Comparison of ENCODE assay signal across 20 cellular contexts in the genomic region with DNA sequence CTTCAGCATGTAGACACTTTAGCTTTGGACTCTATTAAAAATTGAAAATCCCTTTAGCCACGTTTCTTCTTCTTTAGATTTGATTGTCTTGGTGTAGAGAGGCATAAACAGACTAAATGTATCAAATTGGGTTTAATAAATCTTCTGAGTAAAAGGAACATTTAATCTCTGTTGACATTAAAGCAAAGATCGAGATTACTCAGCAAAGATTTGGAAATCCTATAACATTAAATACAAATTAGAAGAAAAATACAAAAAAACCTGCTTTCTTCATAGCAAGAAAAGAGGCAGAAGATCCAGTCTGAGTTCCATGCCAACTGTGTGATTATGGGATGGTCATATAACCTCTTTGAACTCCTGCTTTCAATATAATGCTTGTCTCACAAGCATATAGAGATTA.
DNase-seq lines count a peak whose midpoint lies in the region; ATAC-seq, FAIRE-seq and TF ChIP-seq lines count a peak whose summit lies in the region.
"Had no signal": no experiment of that assay in that cellular context is flagged by ENCODE, and none has a peak within 500 bp of the region (broad histone marks: within the 10 kb centered on the region; RNA-seq: fewer than 3 reads in every experiment).

No MANE protein-coding gene starts in this region.

- no peaks in the 10 kb centered on the region for H3K27me3 ChIP-seq in IMR-90 (ENCODE audit: control insufficient read depth, insufficient read depth, low read length)

- DNase-seq in IMR-90, result no peak
- peak; percentile 51 for DNase-seq in fibroblast of villous mesenchyme (ENCODE audit: low read depth)
- no peak for DNase-seq in foreskin melanocyte
- no peak for DNase-seq in urothelium cell line (ENCODE audit: low spot score)
- DNase-seq in COLO668 (lab: John Stamatoyannopoulos, UW; ENCODE audit: unreplicated experiment), result no peak
- DNase-seq: AML-193; CD4-positive, alpha-beta T cell; DMS153; DMS79; GDM1; KG1 had no signal

- H4K8ac ChIP-seq in IMR-90 (ENCODE audit: low read depth in 2 of 2, low read length in 2 of 2), result no peak overlapping the region

- no peaks in the 10 kb centered on the region for H4K20me1 ChIP-seq in IMR-90 (ENCODE audit: insufficient read depth, low read length)

- no peak overlapping the region for H3K56ac ChIP-seq in IMR-90 (ENCODE audit: extremely low read depth, insufficient read depth, low read length)

- in situ Hi-C loops in IMR-90 (cut with MboI; ENCODE audit: low sequenced_read_pairs), result no loop called here

- H3K4ac ChIP-seq in IMR-90 (ENCODE audit: low read depth, low read length), result no peak overlapping the region

- no peak overlapping the region for H3K18ac ChIP-seq in IMR-90 (ENCODE audit: low read depth, low read length)

- H3K36me3 ChIP-seq in IMR-90 (ENCODE audit: control insufficient read depth, insufficient read depth, low read length) (no peaks in the 10 kb centered on the region), urinary bladder (ENCODE audit: insufficient read depth) (no peaks in the 10 kb centered on the region)
- H3K36me3 ChIP-seq: HAP-1 had no signal

- no peak overlapping the region for H2BK20ac ChIP-seq in IMR-90 (ENCODE audit: low read depth, low read length)

- H3K14ac ChIP-seq in IMR-90 (replicated peaks; ENCODE audit: low read depth, low read length), result no peak overlapping the region

- H3K79me1 ChIP-seq in IMR-90 (ENCODE audit: low read depth in 1 of 2, low read length in 2 of 2), result no peaks in the 10 kb centered on the region

- no peaks in the 10 kb centered on the region; the same call in 1 of the 2 replicates for H3K9me1 ChIP-seq in IMR-90 (ENCODE audit: insufficient read depth, low read length)

- no peak overlapping the region for H2AFZ ChIP-seq in IMR-90 (replicated peaks; ENCODE audit: low read length, poor library complexity)
- H2AFZ ChIP-seq: GM23248 had no signal

- H3K4me2 ChIP-seq in IMR-90 (ENCODE audit: low read depth, low read length), result no peak overlapping the region

- H3K4me3 ChIP-seq in IMR-90 (ENCODE audit: insufficient read depth, low read depth, low read length), result no peak overlapping the region
- H3K4me3 ChIP-seq in fibroblast of villous mesenchyme (ENCODE audit: low read depth, low read length), result no peak overlapping the region
- H3K4me3 ChIP-seq in urinary bladder (ENCODE audit: low read depth, low read length), result no peak overlapping the region
- H3K4me3 ChIP-seq: GM23248, HAP-1 had no signal

- no TSS peak for BruUV-seq in IMR-90 (replicated peaks; lab: Mats Ljungman, UMichigan)

- H3K9me3 ChIP-seq in IMR-90 (ENCODE audit: control insufficient read depth, insufficient read depth, low read length), result no peaks in the 10 kb centered on the region
- H3K9me3 ChIP-seq: HAP-1 had no signal

- H2AK5ac ChIP-seq in IMR-90 (ENCODE audit: low read depth, low read length), result no peak overlapping the region

- no peak for FAIRE-seq in urothelium cell line (lab: Jason Lieb, UNC)
- FAIRE-seq: A204.1, GM12892, GM18507, HepG2 had no signal

- H3K4me1 ChIP-seq in IMR-90 (ENCODE audit: control insufficient read depth, insufficient read depth, low read length), result no peaks in the 10 kb centered on the region
- no peaks in the 10 kb centered on the region for H3K4me1 ChIP-seq in urinary bladder (ENCODE audit: insufficient read depth)
- H3K4me1 ChIP-seq: HAP-1 had no signal

- no peak overlapping the region for H2BK15ac ChIP-seq in IMR-90 (ENCODE audit: low read depth, low read length)

- CTCF ChIA-PET in IMR-90 (lab: Yijun Ruan, JAX), result no interaction called here

- H2BK120ac ChIP-seq in IMR-90 (ENCODE audit: low read depth, low read length), result no peak overlapping the region

- WGBS in IMR-90 (ENCODE audit: extremely low coverage in 2 of 2, insufficient read length in 1 of 2), 2 experiments, result no CpG with 5 or more reads among the region's 2 CpGs
- WGBS in urinary bladder, result 35% methylated on average over 2 of the region's 2 CpGs

- POLR2A ChIA-PET in IMR-90 (lab: Charles Lee; ENCODE audit: unreplicated experiment), result no interaction called here

- dilution Hi-C loops in IMR-90 (cut with HindIII; ENCODE audit: low sequenced_read_pairs, unreplicated experiment), result no loop called here

- H2AK9ac ChIP-seq in IMR-90 (replicated peaks; ENCODE audit: low read depth, low read length, poor library complexity), result no peak overlapping the region

- H4K5ac ChIP-seq in IMR-90 (ENCODE audit: low read depth, low read length), result no peak overlapping the region

- H3K27ac ChIP-seq in IMR-90 (ENCODE audit: insufficient read depth, low read length) (no peak overlapping the region), urinary bladder (ENCODE audit: low read depth) (peak overlapping the region; percentile 23)
- H3K27ac ChIP-seq: C4-2B, GM23248 had no signal

- H4K91ac ChIP-seq in IMR-90 (ENCODE audit: insufficient read depth, low read depth, low read length), result no peak overlapping the region

- peak; percentile 17; the same call in 1 of the 2 replicates for ATAC-seq in IMR-90 (ENCODE audit: low read depth)
- no peak for ATAC-seq in GM21515 (IDR thresholded peaks at IDR 0.05; ENCODE audit: unreplicated experiment)
- ATAC-seq: HepG2 had no signal

- no peak overlapping the region for H2BK5ac ChIP-seq in IMR-90 (ENCODE audit: low read depth, low read length, poor library complexity, severe bottlenecking)

- H3K9ac ChIP-seq in IMR-90 (ENCODE audit: low read depth, low read length), result no peak overlapping the region
- H3K9ac ChIP-seq: GM23248 had no signal

- TF ChIP-seq CTCF in IMR-90 (conservative IDR thresholded peaks at IDR 0.05; ENCODE audit: low read depth, low read length) (no peak), fibroblast of villous mesenchyme (IDR thresholded peaks at IDR 0.05; ENCODE audit: insufficient read depth, low read depth, low read length) (no peak)

- H3K23ac ChIP-seq in IMR-90 (ENCODE audit: low read depth, low read length), result no peak overlapping the region

- TF ChIP-seq RAD21 in IMR-90 (IDR thresholded peaks at IDR 0.05; ENCODE audit: low read length), result no peak

- no peak for TF ChIP-seq POLR2A in IMR-90 (IDR thresholded peaks at IDR 0.05; ENCODE audit: low read depth, low read length)

- intact Hi-C loops in IMR-90 (cut with micrococcal nuclease), result no loop called here

TF ChIP-seq in IMR-90, 13 proteins besides CTCF, POLR2A, EP300 and RAD21:
- TF ChIP-seq RCOR1 (IDR thresholded peaks at IDR 0.05; ENCODE audit: insufficient replicate concordance, low read length) (no peak), MXI1 (IDR thresholded peaks at IDR 0.05; ENCODE audit: borderline replicate concordance, low read depth, low read length) (no peak), CEBPB (IDR thresholded peaks at IDR 0.05; ENCODE audit: low read depth, low read length) (no peak), FOS (IDR thresholded peaks at IDR 0.05; ENCODE audit: low read depth, low read length) (no peak)
